In genomic region chrX:6644411-6644810, GRCh38 we compare ENCODE assay signal across 18 cellular contexts.
DNase-seq lines count a peak whose midpoint lies in the region; FAIRE-seq and TF ChIP-seq lines count a peak whose summit lies in the region.
"Had no signal": no experiment of that assay in that cellular context is flagged by ENCODE, and none has a peak within 500 bp of the region (broad histone marks: within the 10 kb centered on the region; RNA-seq: fewer than 3 reads in every experiment).

No MANE protein-coding gene starts in this region.

- no peak overlapping the region for H3K4me3 ChIP-seq in retinal pigment epithelial cell (ENCODE audit: low read length)
- H3K4me3 ChIP-seq: gastroesophageal sphincter, prostate gland, thyroid gland had no signal

- DNase-seq in activated CD4-positive, alpha-beta T cell treated with anti-CD3 and anti-CD28 coated beads for 48 hours, result peak; percentile 4
- DNase-seq in activated CD4-positive, alpha-beta T cell treated with anti-CD3 and anti-CD28 coated beads, Interleukin-2, amount 50 U/mL, for 1 hour, result no peak
- DNase-seq in NCI-H69 (lab: John Stamatoyannopoulos, UW), result peak; percentile 8
- DNase-seq in retinal pigment epithelial cell (ENCODE audit: low read depth), result no peak
- no peak for DNase-seq in AG08396 (ENCODE audit: low spot score)
- no peak for DNase-seq in dermis blood vessel endothelial cell
- DNase-seq in G401 (ENCODE audit: low spot score), result no peak
- DNase-seq: activated CD4-positive, alpha-beta T cell treated with anti-CD3 and anti-CD28 coated beads for 1 hour; activated T-cell treated with anti-CD3 and anti-CD28 coated beads, Interleukin-2, amount 50 U/mL, for 24 hours; DMS79; H7; NCI-H2171 treated with DMSO at 0.1 percent for 48 hours; T-helper 1 cell; thyroid gland had no signal

- TF ChIP-seq CTCF in retinal pigment epithelial cell (conservative IDR thresholded peaks at IDR 0.05; ENCODE audit: low read depth, low read length), result peak; percentile 13

- peak; percentile 84 for FAIRE-seq in colon (lab: Jason Lieb, UNC)
- FAIRE-seq: islet of Langerhans had no signal

- in situ Hi-C loops in G401 (cut with HindIII; ENCODE audit: low sequenced_read_pairs), result no loop called here

Comparison
In these comparisons a context has a peak if more than half of its experiments do, and no peak if none do; other contexts are left out.
1. DNase-seq: peak in activated CD4-positive, alpha-beta T cell treated with anti-CD3 and anti-CD28 coated beads for 48 hours (single experiment) and NCI-H69 (single experiment); none in activated CD4-positive, alpha-beta T cell treated with anti-CD3 and anti-CD28 coated beads, Interleukin-2, amount 50 U/mL, for 1 hour (single experiment), retinal pigment epithelial cell (single experiment), AG08396 (single experiment), dermis blood vessel endothelial cell (single experiment) and G401 (single experiment).